Comparison of ENCODE assay signal across 1 cellular context in the genomic region with DNA sequence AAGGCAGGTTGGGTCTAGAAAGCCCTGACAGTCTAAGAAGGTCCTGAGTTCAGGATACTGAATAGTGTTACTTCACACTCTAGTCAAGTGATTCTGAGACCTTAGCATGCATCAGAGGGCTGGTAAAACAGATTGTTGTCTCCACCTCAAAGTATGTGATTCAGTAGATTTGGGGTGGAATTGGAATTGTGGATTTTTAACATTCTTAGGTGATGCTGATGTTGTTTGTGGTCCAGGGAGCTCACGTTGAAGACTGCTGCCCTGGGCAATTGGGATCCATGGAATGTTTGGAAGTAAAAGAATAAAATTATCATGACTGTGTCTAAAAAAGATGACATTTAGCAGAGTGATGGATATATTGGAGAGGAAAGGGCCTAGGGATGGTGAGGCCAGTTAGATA.
TF ChIP-seq lines count a peak whose summit lies in the region.

No MANE protein-coding gene starts in this region.

TF ChIP-seq in neural cell, 6 proteins besides CTCF, POLR2A, EP300 and RAD21:
- TF ChIP-seq REST (IDR thresholded peaks at IDR 0.05; ENCODE audit: borderline replicate concordance) (no peak), POLR2AphosphoS5 (IDR thresholded peaks at IDR 0.05) (peak; percentile 22)
